8 cellular contexts compared by ENCODE assay signal in genomic region chr6:14600306-14600705, GRCh38.
DNase-seq lines count a peak whose midpoint lies in the region; ATAC-seq, FAIRE-seq and TF ChIP-seq lines count a peak whose summit lies in the region.
"Not testable (repeated sequence)": the region's sequence is repeated elsewhere in the genome, so short reads cannot be mapped to it uniquely, and the experiment has no call there.

No MANE protein-coding gene starts in this region.

- intact Hi-C loops in activated CD4-positive, alpha-beta T cell treated with anti-CD3 and anti-CD28 coated beads for 36 hours (cut with DNase I, micrococcal nuclease), result loop anchor here in 1 of 2 experiments (1.0 kb wide), 1 partner anchor 176 kb away; no protein-coding TSS in a partner anchor
- intact Hi-C loops in activated CD8-positive, alpha-beta T cell treated with anti-CD3 and anti-CD28 coated beads for 36 hours (cut with micrococcal nuclease); K562 (cut with micrococcal nuclease): not testable (repeated sequence)

- H3K27ac Mint-ChIP-seq in activated CD4-positive, alpha-beta T cell treated with anti-CD3 and anti-CD28 coated beads for 36 hours; activated CD8-positive, alpha-beta T cell treated with anti-CD3 and anti-CD28 coated beads for 36 hours: not testable (repeated sequence)
- H3K27ac Mint-ChIP-seq in activated T-helper 17 cell treated with anti-CD3 and anti-CD28 coated beads, Interleukin-2, amount 50 U/mL, for 72 hours, result peak overlapping the region; percentile 64
- peak overlapping the region; percentile 2 for H3K27ac Mint-ChIP-seq in activated naive CD8-positive, alpha-beta T cell treated with anti-CD3 and anti-CD28 coated beads, Interleukin-2, amount 50 U/mL, for 24 hours

- H3K27me3 ChIP-seq in K562 (ENCODE audit: control insufficient read depth in 2 of 2, insufficient read depth in 2 of 2, low read length in 2 of 2), result not testable (repeated sequence)

- not testable (repeated sequence) for TF ChIP-seq POLR2A in K562 (conservative IDR thresholded peaks at IDR 0.05)

- not testable (repeated sequence) for TF ChIP-seq RAD21 in K562 (CRISPR knock-in tag; conservative IDR thresholded peaks at IDR 0.05 in 1 of 2, IDR thresholded peaks at IDR 0.05 in 1 of 2)

- H3K36me3 Mint-ChIP-seq in activated CD4-positive, alpha-beta T cell treated with anti-CD3 and anti-CD28 coated beads for 36 hours (ENCODE audit: low read depth); activated CD8-positive, alpha-beta T cell treated with anti-CD3 and anti-CD28 coated beads for 36 hours (ENCODE audit: low read depth); activated T-helper 17 cell treated with anti-CD3 and anti-CD28 coated beads, Interleukin-2, amount 50 U/mL, for 72 hours (ENCODE audit: low read depth); activated naive CD8-positive, alpha-beta T cell treated with anti-CD3 and anti-CD28 coated beads, Interleukin-2, amount 50 U/mL, for 24 hours (ENCODE audit: low read depth): not testable (repeated sequence)

- peak; percentile 39 for DNase-seq in activated CD4-positive, alpha-beta T cell treated with anti-CD3 and anti-CD28 coated beads for 36 hours
- DNase-seq in activated CD4-positive, alpha-beta T cell treated with anti-CD3 and anti-CD28 coated beads, Interleukin-2, amount 50 U/mL, for 48 hours, result peak; percentile 9 to 33
- peak; percentile 15 for DNase-seq in activated CD8-positive, alpha-beta T cell treated with anti-CD3 and anti-CD28 coated beads for 36 hours
- DNase-seq in activated naive CD8-positive, alpha-beta T cell treated with anti-CD3 and anti-CD28 coated beads, Interleukin-2, amount 50 U/mL, for 24 hours; K562 (ENCODE audit: extremely low read depth in 1 of 4, low spot score in 3 of 4): not testable (repeated sequence)
- peak; percentile 27 for DNase-seq in stimulated activated CD4-positive, alpha-beta T cell treated with anti-CD3 and anti-CD28 coated beads, Interleukin-15, amount 100 ng/mL, for 24 hours
- peak; percentile 10 for DNase-seq in stimulated activated CD4-positive, alpha-beta T cell treated with anti-CD3 and anti-CD28 coated beads, Interleukin-4, amount 100 ng/mL, for 24 hours

- in situ Hi-C loops in K562 (cut with MboI), result not testable (repeated sequence)

- not testable (repeated sequence) for H3K27me3 Mint-ChIP-seq in activated CD4-positive, alpha-beta T cell treated with anti-CD3 and anti-CD28 coated beads for 36 hours; activated CD8-positive, alpha-beta T cell treated with anti-CD3 and anti-CD28 coated beads for 36 hours; activated T-helper 17 cell treated with anti-CD3 and anti-CD28 coated beads, Interleukin-2, amount 50 U/mL, for 72 hours; activated naive CD8-positive, alpha-beta T cell treated with anti-CD3 and anti-CD28 coated beads, Interleukin-2, amount 50 U/mL, for 24 hours

- H3K4me3 ChIP-seq in K562, result not testable (repeated sequence)

- H3K36me3 ChIP-seq in K562 (ENCODE audit: control insufficient read depth, insufficient read depth, low read length), result not testable (repeated sequence)

- not testable (repeated sequence) for H3K9ac ChIP-seq in K562 (ENCODE audit: insufficient read depth in 1 of 2, low read depth in 2 of 2, low read length in 2 of 2)

- not testable (repeated sequence) for ATAC-seq in activated CD4-positive, alpha-beta T cell treated with anti-CD3 and anti-CD28 coated beads for 36 hours; activated CD8-positive, alpha-beta T cell treated with anti-CD3 and anti-CD28 coated beads for 36 hours; activated naive CD8-positive, alpha-beta T cell treated with anti-CD3 and anti-CD28 coated beads, Interleukin-2, amount 50 U/mL, for 24 hours; K562
- ATAC-seq in activated T-helper 17 cell treated with anti-CD3 and anti-CD28 coated beads, Interleukin-2, amount 50 U/mL, for 72 hours (replicated peaks), result peak; percentile 63

- not testable (repeated sequence) for H4K20me1 ChIP-seq in K562 (replicated peaks; ENCODE audit: control insufficient read depth, insufficient read depth, low read length)

- TF ChIP-seq EP300 in K562 (IDR thresholded peaks at IDR 0.05; ENCODE audit: low read length), result not testable (repeated sequence)

- H3K4me1 Mint-ChIP-seq in activated CD4-positive, alpha-beta T cell treated with anti-CD3 and anti-CD28 coated beads for 36 hours, result peaks cover 21% of the 10 kb centered on the region
- not testable (repeated sequence) for H3K4me1 Mint-ChIP-seq in activated CD8-positive, alpha-beta T cell treated with anti-CD3 and anti-CD28 coated beads for 36 hours (ENCODE audit: low read depth); activated T-helper 17 cell treated with anti-CD3 and anti-CD28 coated beads, Interleukin-2, amount 50 U/mL, for 72 hours
- peaks cover 22% of the 10 kb centered on the region for H3K4me1 Mint-ChIP-seq in activated naive CD8-positive, alpha-beta T cell treated with anti-CD3 and anti-CD28 coated beads, Interleukin-2, amount 50 U/mL, for 24 hours

- not testable (repeated sequence) for H3K9me3 Mint-ChIP-seq in activated CD4-positive, alpha-beta T cell treated with anti-CD3 and anti-CD28 coated beads for 36 hours (ENCODE audit: low read depth); activated CD8-positive, alpha-beta T cell treated with anti-CD3 and anti-CD28 coated beads for 36 hours; activated T-helper 17 cell treated with anti-CD3 and anti-CD28 coated beads, Interleukin-2, amount 50 U/mL, for 72 hours
- peaks cover 16% of the 10 kb centered on the region for H3K9me3 Mint-ChIP-seq in activated naive CD8-positive, alpha-beta T cell treated with anti-CD3 and anti-CD28 coated beads, Interleukin-2, amount 50 U/mL, for 24 hours

- POLR2A ChIA-PET in activated CD4-positive, alpha-beta T cell treated with anti-CD3 and anti-CD28 coated beads for 36 hours (lab: Charles Lee); activated CD8-positive, alpha-beta T cell treated with anti-CD3 and anti-CD28 coated beads for 36 hours (lab: Charles Lee); K562 (lab: Yijun Ruan, JAX): not testable (repeated sequence)

- not testable (repeated sequence) for H3K4me3 Mint-ChIP-seq in activated CD4-positive, alpha-beta T cell treated with anti-CD3 and anti-CD28 coated beads for 36 hours; activated CD8-positive, alpha-beta T cell treated with anti-CD3 and anti-CD28 coated beads for 36 hours; activated naive CD8-positive, alpha-beta T cell treated with anti-CD3 and anti-CD28 coated beads, Interleukin-2, amount 50 U/mL, for 24 hours
- H3K4me3 Mint-ChIP-seq in activated T-helper 17 cell treated with anti-CD3 and anti-CD28 coated beads, Interleukin-2, amount 50 U/mL, for 72 hours, result peak overlapping the region; percentile 9

- H3K9me1 ChIP-seq in K562 (ENCODE audit: control insufficient read depth, insufficient read depth, low read length), result not testable (repeated sequence)

- TF ChIP-seq CTCF in activated CD8-positive, alpha-beta T cell treated with anti-CD3 and anti-CD28 coated beads for 36 hours (IDR thresholded peaks at IDR 0.05); K562 (IDR thresholded peaks at IDR 0.05 in 2 of 3, conservative IDR thresholded peaks at IDR 0.05 in 1 of 3; ENCODE audit: insufficient read depth in 2 of 3, low read depth in 1 of 3, low read length in 3 of 3): not testable (repeated sequence)

- not testable (repeated sequence) for H3K4me2 ChIP-seq in K562 (ENCODE audit: insufficient read depth, low read length)

- 49% methylated on average over 8 of the region's 8 CpGs for WGBS in K562 (ENCODE audit: insufficient coverage, low coverage, missing lambda C conversion rate)

- not testable (repeated sequence) for H3K9me3 ChIP-seq in K562 (replicated peaks; ENCODE audit: control insufficient read depth, insufficient read depth, low read depth, low read length)

- not testable (repeated sequence) for BruUV-seq in K562 (replicated peaks; lab: Mats Ljungman, UMichigan)

- not testable (repeated sequence) for H3K79me2 ChIP-seq in K562 (ENCODE audit: control insufficient read depth, insufficient read depth, low read length)

- H3K27ac ChIP-seq in K562 (ENCODE audit: extremely low read depth, low read depth, low read length), result not testable (repeated sequence)

- H2AFZ ChIP-seq in K562 (ENCODE audit: low read depth, low read length), result not testable (repeated sequence)

- H3K4me1 ChIP-seq in K562 (replicated peaks in 1 of 2; ENCODE audit: control insufficient read depth in 2 of 2, insufficient read depth in 2 of 2, low read length in 2 of 2), result not testable (repeated sequence)

- CTCF ChIA-PET in activated CD4-positive, alpha-beta T cell treated with anti-CD3 and anti-CD28 coated beads for 36 hours (lab: Charles Lee); activated CD8-positive, alpha-beta T cell treated with anti-CD3 and anti-CD28 coated beads for 36 hours (lab: Charles Lee); K562 (lab: Yijun Ruan, JAX; ENCODE audit: low intra/inter-chr PET ratio): not testable (repeated sequence)

- FAIRE-seq in K562 (lab: Jason Lieb, UNC), result not testable (repeated sequence)

TF ChIP-seq in K562, 482 proteins besides CTCF, POLR2A, EP300 and RAD21 (continues in another document):
- TF ChIP-seq PKNOX1 (IDR thresholded peaks at IDR 0.05), result peak; percentile 40; the same call in 1 of the 2 replicates
